ENCODE assay signal across 8 cellular contexts in the genomic region with DNA sequence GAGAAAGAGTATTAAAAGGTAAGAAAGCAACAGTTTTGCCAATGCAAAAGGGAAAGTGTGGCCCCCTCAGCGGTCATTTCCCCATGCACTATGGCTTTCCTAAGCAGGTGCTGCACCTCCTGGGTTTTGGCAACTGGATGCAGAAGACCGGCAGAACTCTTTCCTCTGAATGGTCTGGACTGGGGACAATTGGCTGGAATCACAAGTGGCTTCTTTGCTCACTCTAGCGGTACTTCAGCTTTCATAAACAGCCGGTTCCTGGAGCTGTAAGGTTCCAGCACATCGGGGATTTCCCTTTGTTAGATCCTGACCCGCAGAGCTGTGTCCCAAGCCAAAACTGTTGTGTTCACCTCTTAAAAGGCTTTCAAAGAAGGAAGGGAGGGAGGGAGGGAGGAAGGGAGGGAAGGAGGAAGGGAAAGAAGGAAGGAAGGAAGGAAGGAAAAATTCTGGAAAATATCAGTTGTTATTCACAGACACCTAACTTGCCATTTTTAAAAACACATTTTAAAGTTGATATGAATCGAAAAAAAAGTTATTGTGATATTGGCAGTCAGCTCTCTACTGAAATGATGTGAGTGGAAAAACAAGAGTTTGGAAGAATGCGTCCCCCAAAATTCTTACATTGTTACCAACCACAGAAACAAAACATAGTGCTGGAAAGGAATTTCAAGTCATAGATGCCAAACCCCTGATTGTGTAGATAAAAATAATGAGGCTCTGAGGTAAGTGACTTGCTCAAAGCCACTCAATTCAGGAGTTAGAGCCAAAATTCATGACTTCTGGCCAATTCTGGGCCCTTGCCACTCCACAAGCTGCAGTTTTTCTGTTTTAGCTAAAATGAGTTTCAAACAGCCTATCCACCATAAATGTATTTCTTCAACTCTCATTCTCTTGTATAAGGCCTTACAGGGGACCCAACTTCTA.
A peak's percentile ranks its signal among the peaks of the same experiment; 100 is the strongest.
DNase-seq lines count a peak whose midpoint lies in the region; ATAC-seq and TF ChIP-seq lines count a peak whose summit lies in the region.

No MANE protein-coding gene starts in this region.

- H4K20me1 ChIP-seq in hepatocyte (ENCODE audit: insufficient read depth, poor library complexity, severe bottlenecking): no peaks in the 10 kb centered on the region

- TF ChIP-seq CTCF in HFFc6 (IDR thresholded peaks at IDR 0.05) (no peak), ascending aorta (IDR thresholded peaks at IDR 0.05) (no peak), hepatocyte (IDR thresholded peaks at IDR 0.05; ENCODE audit: poor library complexity) (no peak), stomach (IDR thresholded peaks at IDR 0.05) (no peak)

- H3K27me3 Mint-ChIP-seq in HFFc6 (ENCODE audit: insufficient read depth): 0 out of 2 replicates have a peak, but pooled peaks cover 2% of the 10 kb centered on the region

- H3K4me1 ChIP-seq in ascending aorta (peaks cover 3 to 4% of the 10 kb centered on the region in 2 donors), hepatocyte (ENCODE audit: insufficient read depth) (peaks cover 15% of the 10 kb centered on the region), stomach (peaks cover 16 to 23% (median 18%) of the 10 kb centered on the region in 4 donors)

- ATAC-seq in GM18505 (IDR thresholded peaks at IDR 0.05; ENCODE audit: unreplicated experiment): no peak
- ATAC-seq in HG02571 (IDR thresholded peaks at IDR 0.05; ENCODE audit: unreplicated experiment): no peak
- no peak for ATAC-seq in HG03432 (IDR thresholded peaks at IDR 0.05; ENCODE audit: unreplicated experiment)

- H3K36me3 ChIP-seq in ascending aorta: no peaks in the 10 kb centered on the region
- no peaks in the 10 kb centered on the region for H3K36me3 ChIP-seq in hepatocyte (replicated peaks; ENCODE audit: insufficient read depth, low read depth)
- H3K36me3 ChIP-seq in stomach: no peaks in the 10 kb centered on the region

- H3K4me3 ChIP-seq in ascending aorta (peak overlapping the region in 1 of 2 donors; percentile 47), hepatocyte (no peak overlapping the region), stomach (no peak overlapping the region)

- peak overlapping the region; percentile 93 for H3K27ac Mint-ChIP-seq in HFFc6

- intact Hi-C loops in ascending aorta (cut with DNase I) (loop anchor here (2.0 to 5.0 kb wide), 4 partner anchors 47 to 503 kb away; no protein-coding TSS in a partner anchor), stomach (cut with DNase I; ENCODE audit: low total_unique reads) (no loop called here)

- H3K27me3 ChIP-seq in ascending aorta (no peaks in the 10 kb centered on the region), hepatocyte (no peaks in the 10 kb centered on the region), stomach (peaks cover 0 to 23% (median 0%) of the 10 kb centered on the region in 3 donors)

- peak overlapping the region; percentile 52 for H3K4me2 ChIP-seq in hepatocyte

- no peak overlapping the region for H2AFZ ChIP-seq in hepatocyte

- no peaks in the 10 kb centered on the region for H3K79me2 ChIP-seq in hepatocyte

- H3K9me3 ChIP-seq in ascending aorta: no peaks in the 10 kb centered on the region
- no peaks in the 10 kb centered on the region for H3K9me3 ChIP-seq in hepatocyte (ENCODE audit: low read depth)
- H3K9me3 ChIP-seq in stomach: peaks cover 0 to 6% (median 2%) of the 10 kb centered on the region in 4 donors

- H3K27ac ChIP-seq in ascending aorta (peak overlapping the region; percentile 35 to 47), hepatocyte (peak overlapping the region; percentile 51), stomach (peak overlapping the region in 4 of 5 donors; percentile 32 to 65 (median 43))

- no peaks in the 10 kb centered on the region for H3K9me3 Mint-ChIP-seq in HFFc6

- no peaks in the 10 kb centered on the region for H3K9me2 ChIP-seq in hepatocyte (replicated peaks; ENCODE audit: insufficient read depth)

- peaks cover 27% of the 10 kb centered on the region for H3K36me3 Mint-ChIP-seq in HFFc6 (ENCODE audit: low read depth)

- TF ChIP-seq POLR2A in stomach (IDR thresholded peaks at IDR 0.05) (no peak), GM18505 (IDR thresholded peaks at IDR 0.05; ENCODE audit: borderline replicate concordance, extremely low read depth, insufficient read depth, insufficient read length) (no peak)

- no peak for TF ChIP-seq EP300 in stomach (IDR thresholded peaks at IDR 0.05)

- DNase-seq in HFFc6: peak; percentile 93
- peak in 1 of 2 donors; percentile 65 for DNase-seq in ascending aorta (ENCODE audit: low spot score in 2 of 2)
- peak; percentile 30 for DNase-seq in hepatocyte (ENCODE audit: low spot score)
- peak; percentile 45 for DNase-seq in stomach
- no peak for DNase-seq in NCI-H1048 (lab: John Stamatoyannopoulos, UW)

- WGBS in hepatocyte (ENCODE audit: low lambda C conversion rate, missing lambda C conversion rate): 58% methylated on average over 8 of the region's 8 CpGs
- 21 to 30% (median 26%) methylated on average over 8 of the region's 8 CpGs for WGBS in stomach, 5 donors

- peak overlapping the region; percentile 88 for H3K4me3 Mint-ChIP-seq in HFFc6

- peaks cover 85% of the 10 kb centered on the region for H3K4me1 Mint-ChIP-seq in HFFc6 (ENCODE audit: low read depth)
